Comparison of ENCODE assay signal across 9 cellular contexts in genomic region chr19:48858984-48859710, GRCh38. TPM values are rescaled to one million over a fixed set of nuclear protein-coding genes. Genes with fewer than 3 reads are reported as not detected.
DNase-seq lines count a peak whose midpoint lies in the region; ATAC-seq, FAIRE-seq and TF ChIP-seq lines count a peak whose summit lies in the region.
"Had no signal": no experiment of that assay in that cellular context is flagged by ENCODE, and none has a peak within 500 bp of the region (broad histone marks: within the 10 kb centered on the region; RNA-seq: fewer than 3 reads in every experiment).

No MANE protein-coding gene starts in this region.

- intact Hi-C loops in kidney (cut with DNase I) (no loop called here), prostate gland (cut with DNase I) (no loop called here)

- peak overlapping the region in 2 of 10 experiments; percentile 14 to 19; a peak in 2 of 20 replicates for H3K4me3 ChIP-seq in BLaER1 treated with 17β-estradiol and CSF1 and Interleukin-3, amounts not matched to agents 10 nM and 100 nM
- H3K4me3 ChIP-seq in kidney (ENCODE audit: low read length in 2 of 2) (no peak overlapping the region), MG63 (no peak overlapping the region), prostate gland (no peak overlapping the region)

- H4K20me1 ChIP-seq in BLaER1 treated with 17β-estradiol and CSF1 and Interleukin-3, amounts not matched to agents 10 nM and 100 nM, result no peaks in the 10 kb centered on the region

- no peaks in the 10 kb centered on the region for H3K36me3 Mint-ChIP-seq in activated CD8-positive, alpha-beta memory T cell treated with anti-CD3 and anti-CD28 coated beads, Interleukin-2, amount 10 ng/mL, durations not matched to agents 7 days and 5 days

- H3K9me3 Mint-ChIP-seq in activated CD8-positive, alpha-beta memory T cell treated with anti-CD3 and anti-CD28 coated beads, Interleukin-2, amount 10 ng/mL, durations not matched to agents 7 days and 5 days (ENCODE audit: low read depth), result no peaks in the 10 kb centered on the region

- peaks cover 0 to 13% (median 10%) of the 10 kb centered on the region in 10 experiments; a peak in 14 of 20 replicates for H3K4me1 ChIP-seq in BLaER1 treated with 17β-estradiol and CSF1 and Interleukin-3, amounts not matched to agents 10 nM and 100 nM
- H3K4me1 ChIP-seq in kidney (ENCODE audit: control insufficient read depth in 1 of 2, insufficient read depth in 1 of 2, low read depth in 1 of 2, low read length in 2 of 2) (no peaks in the 10 kb centered on the region), prostate gland (replicated peaks) (no peaks in the 10 kb centered on the region)

- H3K27ac Mint-ChIP-seq in activated CD8-positive, alpha-beta memory T cell treated with anti-CD3 and anti-CD28 coated beads, Interleukin-2, amount 10 ng/mL, durations not matched to agents 7 days and 5 days, result peak overlapping the region; percentile 77

- peak overlapping the region in 2 of 11 experiments; percentile 29 to 50; a peak in 3 of 22 replicates for H3K9ac ChIP-seq in BLaER1 treated with 17β-estradiol and CSF1 and Interleukin-3, amounts not matched to agents 10 nM and 100 nM
- no peak overlapping the region for H3K9ac ChIP-seq in kidney (ENCODE audit: low read length in 2 of 2)

- no peaks in the 10 kb centered on the region for H3K9me3 ChIP-seq in BLaER1 treated with 17β-estradiol and CSF1 and Interleukin-3, amounts not matched to agents 10 nM and 100 nM (replicated peaks in 1 of 11)
- no peaks in the 10 kb centered on the region for H3K9me3 ChIP-seq in kidney (ENCODE audit: control insufficient read depth in 1 of 2, low read length in 2 of 2)
- no peaks in the 10 kb centered on the region for H3K9me3 ChIP-seq in MG63
- H3K9me3 ChIP-seq in prostate gland, result no peaks in the 10 kb centered on the region

- no peak for TF ChIP-seq POLR2A in prostate gland (IDR thresholded peaks at IDR 0.05)

- FAIRE-seq in kidney (lab: Jason Lieb, UNC), result no peak
- FAIRE-seq: G401.6 had no signal

- peak overlapping the region in 3 of 11 experiments; percentile 3 to 37 (median 3); a peak in 2 of 22 replicates for H3K27ac ChIP-seq in BLaER1 treated with 17β-estradiol and CSF1 and Interleukin-3, amounts not matched to agents 10 nM and 100 nM
- H3K27ac ChIP-seq in kidney (ENCODE audit: low read depth in 2 of 2, low read length in 2 of 2) (no peak overlapping the region), prostate gland (no peak overlapping the region)

- DNase-seq in activated CD8-positive, alpha-beta memory T cell treated with anti-CD3 and anti-CD28 coated beads, Interleukin-2, amount 10 ng/mL, durations not matched to agents 7 days and 5 days, result peak; percentile 87
- DNase-seq in kidney (peak; percentile 83), MG63 (no peak), prostate gland (ENCODE audit: low spot score) (no peak)
- DNase-seq in stimulated activated naive CD4-positive, alpha-beta T cell (lab: John Stamatoyannopoulos, UW), result peak; percentile 62 to 84 (median 76)

- peaks cover 4% of the 10 kb centered on the region for H3K4me1 Mint-ChIP-seq in activated CD8-positive, alpha-beta memory T cell treated with anti-CD3 and anti-CD28 coated beads, Interleukin-2, amount 10 ng/mL, durations not matched to agents 7 days and 5 days

- no peaks in the 10 kb centered on the region for H3K27me3 ChIP-seq in BLaER1 treated with 17β-estradiol and CSF1 and Interleukin-3, amounts not matched to agents 10 nM and 100 nM
- H3K27me3 ChIP-seq in MG63 (no peaks in the 10 kb centered on the region), prostate gland (replicated peaks; ENCODE audit: insufficient read depth) (no peaks in the 10 kb centered on the region)

- H3K4me2 ChIP-seq in BLaER1 treated with 17β-estradiol and CSF1 and Interleukin-3, amounts not matched to agents 10 nM and 100 nM, result peak overlapping the region; percentile 26 to 66 (median 48); a peak in 18 of 22 replicates

- 67% methylated on average over 34 of the region's 34 CpGs for WGBS in prostate gland

- H3K36me3 ChIP-seq in BLaER1 treated with 17β-estradiol and CSF1 and Interleukin-3, amounts not matched to agents 10 nM and 100 nM, result no peaks in the 10 kb centered on the region
- H3K36me3 ChIP-seq in kidney (ENCODE audit: control insufficient read depth in 1 of 2, insufficient read depth in 2 of 2, low read length in 2 of 2) (no peaks in the 10 kb centered on the region), MG63 (peaks cover 23% of the 10 kb centered on the region), prostate gland (no peaks in the 10 kb centered on the region)

- H3K4me3 Mint-ChIP-seq in activated CD8-positive, alpha-beta memory T cell treated with anti-CD3 and anti-CD28 coated beads, Interleukin-2, amount 10 ng/mL, durations not matched to agents 7 days and 5 days, result peak overlapping the region; percentile 78

- ATAC-seq in HG03108 (IDR thresholded peaks at IDR 0.05; ENCODE audit: unreplicated experiment), result peak; percentile 73
- peak; percentile 90 for ATAC-seq in activated CD8-positive, alpha-beta memory T cell treated with anti-CD3 and anti-CD28 coated beads, Interleukin-2, amount 10 ng/mL, durations not matched to agents 7 days and 5 days
- no peak for ATAC-seq in HG02884 (IDR thresholded peaks at IDR 0.05; ENCODE audit: unreplicated experiment)

- no peak for TF ChIP-seq CTCF in kidney (IDR thresholded peaks at IDR 0.05; ENCODE audit: borderline replicate concordance, extremely low read depth, insufficient read depth)
- no peak for TF ChIP-seq CTCF in prostate gland (IDR thresholded peaks at IDR 0.05)

- CTCF ChIA-PET in activated CD8-positive, alpha-beta memory T cell treated with anti-CD3 and anti-CD28 coated beads, Interleukin-2, amount 10 ng/mL, durations not matched to agents 7 days and 5 days (lab: Charles Lee), result interaction anchor here (8.1 kb wide), 1 partner anchor 16 kb away, joined by 51 read pairs; no protein-coding TSS in a partner anchor

- no peaks in the 10 kb centered on the region for H3K27me3 Mint-ChIP-seq in activated CD8-positive, alpha-beta memory T cell treated with anti-CD3 and anti-CD28 coated beads, Interleukin-2, amount 10 ng/mL, durations not matched to agents 7 days and 5 days

RNA-seq across cellular contexts. Expression of gene PLEKHA4, which starts 9.3 kb away (rescaled TPM):
- total RNA-seq in activated CD8-positive, alpha-beta memory T cell treated with anti-CD3 and anti-CD28 coated beads, Interleukin-2, amount 10 ng/mL, durations not matched to agents 7 days and 5 days, result 1 to 10 TPM; 2.2 to 5.6 TPM
- total RNA-seq in kidney (79.1 TPM), prostate gland (10 to 100 TPM in 1 of 2 donors, 1 to 10 TPM in 1; 9.4 to 22.9 TPM)
- polyA plus RNA-seq in kidney (ENCODE audit: insufficient read depth, low read depth, low replicate concordance), result 22.9 TPM
- total RNA-seq in MG63 (2014; rRNA removed; shearing (Covaris generic); ENCODE audit: low replicate concordance), result 5.4 and 14.5 TPM in 2 replicates

RNA-seq across cellular contexts. Expression of gene PPP1R15A, which starts 13.1 kb away (rescaled TPM):
- 10 to 100 TPM; 32.1 to 89.7 TPM for total RNA-seq in activated CD8-positive, alpha-beta memory T cell treated with anti-CD3 and anti-CD28 coated beads, Interleukin-2, amount 10 ng/mL, durations not matched to agents 7 days and 5 days
- total RNA-seq in kidney (45.1 TPM), prostate gland (10 to 100 TPM; 35.1 to 49.0 TPM)
- polyA plus RNA-seq in kidney (ENCODE audit: insufficient read depth, low read depth, low replicate concordance), result 24.7 TPM
- total RNA-seq in MG63 (2014; rRNA removed; shearing (Covaris generic); ENCODE audit: low replicate concordance), result 26.1 and 36.4 TPM in 2 replicates

RNA-seq across cellular contexts. Expression of gene HSD17B14, which starts 22.9 kb away (rescaled TPM):
- total RNA-seq in activated CD8-positive, alpha-beta memory T cell treated with anti-CD3 and anti-CD28 coated beads, Interleukin-2, amount 10 ng/mL, durations not matched to agents 7 days and 5 days, result under 1 TPM; 0.38 to 0.59 TPM
- total RNA-seq in kidney (5.2 TPM), prostate gland (10 to 100 TPM; 11.0 to 11.2 TPM)
- polyA plus RNA-seq in kidney (ENCODE audit: insufficient read depth, low read depth, low replicate concordance), result 141 TPM
- not detected in 2 replicates for total RNA-seq in MG63 (2014; rRNA removed; shearing (Covaris generic); ENCODE audit: low replicate concordance)

RNA-seq across cellular contexts. Expression of gene TULP2, which starts 39.4 kb away (rescaled TPM):
- under 1 TPM in 1 of 2 experiments, not detected in 1; 0.47 TPM for total RNA-seq in activated CD8-positive, alpha-beta memory T cell treated with anti-CD3 and anti-CD28 coated beads, Interleukin-2, amount 10 ng/mL, durations not matched to agents 7 days and 5 days
- total RNA-seq in kidney (not detected), prostate gland (10 to 100 TPM in 1 of 2 donors, not detected in 1; 10.7 TPM)
- polyA plus RNA-seq in kidney (ENCODE audit: insufficient read depth, low read depth, low replicate concordance), result not detected
- total RNA-seq in MG63 (2014; rRNA removed; shearing (Covaris generic); ENCODE audit: low replicate concordance), result not detected in 2 replicates

RNA-seq across cellular contexts. Expression of gene NUCB1, which starts 41.0 kb away (rescaled TPM):
- 100 to 1,000 TPM; 185 to 226 TPM for total RNA-seq in activated CD8-positive, alpha-beta memory T cell treated with anti-CD3 and anti-CD28 coated beads, Interleukin-2, amount 10 ng/mL, durations not matched to agents 7 days and 5 days
- total RNA-seq in kidney (265 TPM), prostate gland (100 to 1,000 TPM; 432 to 441 TPM)
- polyA plus RNA-seq in kidney (ENCODE audit: insufficient read depth, low read depth, low replicate concordance), result 503 TPM
- 157 and 236 TPM in 2 replicates for total RNA-seq in MG63 (2014; rRNA removed; shearing (Covaris generic); ENCODE audit: low replicate concordance)

Comparison
In these comparisons a context has a peak if more than half of its experiments do, and no peak if none do; other contexts are left out.
1. DNase-seq: peak in activated CD8-positive, alpha-beta memory T cell treated with anti-CD3 and anti-CD28 coated beads, Interleukin-2, amount 10 ng/mL, durations not matched to agents 7 days and 5 days (single experiment), kidney (single experiment) and stimulated activated naive CD4-positive, alpha-beta T cell (6 of 6); none in MG63 (single experiment) and prostate gland (single experiment).